8 cellular contexts compared by ENCODE assay signal in the genomic region with DNA sequence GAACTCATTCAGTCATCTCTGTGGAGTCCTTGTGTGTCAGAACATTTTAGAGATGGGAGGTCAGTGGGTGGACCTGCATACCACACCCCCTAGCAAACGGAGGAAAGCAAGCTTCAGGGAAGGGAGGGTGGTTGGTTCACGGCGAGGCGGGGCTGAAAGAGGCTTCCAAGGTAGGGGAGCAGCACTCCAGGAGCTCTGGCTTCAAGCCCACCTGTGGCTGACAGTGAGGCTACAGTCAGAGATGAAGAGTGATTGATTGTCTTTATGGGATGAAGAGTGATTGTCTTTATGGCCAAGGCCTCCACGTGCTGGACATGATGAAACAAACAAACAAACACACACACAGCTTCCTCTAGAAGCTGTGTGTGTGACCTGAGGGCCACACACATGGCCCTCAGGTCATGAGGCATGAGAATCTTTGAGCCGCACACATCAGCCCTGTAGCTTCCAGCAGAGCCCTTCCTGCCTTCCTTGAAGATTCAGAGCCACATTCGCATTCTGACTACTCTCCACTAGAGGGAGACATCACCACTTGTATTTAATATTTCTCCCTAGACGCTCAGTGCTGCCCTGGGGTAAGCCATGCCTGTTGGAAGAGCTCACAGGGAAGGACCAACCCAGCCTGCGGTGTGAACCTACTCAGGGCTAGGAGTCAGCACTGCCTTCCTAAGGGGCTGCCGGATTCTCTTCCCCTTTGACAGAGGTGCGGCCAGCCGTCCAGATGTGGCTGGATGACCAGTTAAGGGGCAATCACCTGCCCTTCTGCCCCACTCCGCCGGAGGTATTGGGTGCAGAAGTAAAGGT. TPM values are rescaled to one million over a fixed set of nuclear protein-coding genes. Genes with fewer than 3 reads are reported as not detected.
DNase-seq lines count a peak whose midpoint lies in the region; ATAC-seq lines count a peak whose summit lies in the region.

No MANE protein-coding gene starts in this region.

- DNase-seq in Ammon's horn (ENCODE audit: low spot score), result peak; percentile 91
- DNase-seq in GM19240 (ENCODE audit: insufficient read length, low spot score), result peak; percentile 35
- peak; percentile 84 for DNase-seq in NCI-H1092 treated with DMSO at 0.1 percent for 48 hours (lab: John Stamatoyannopoulos, UW)
- peak; percentile 32 for DNase-seq in SIG-M5 (lab: John Stamatoyannopoulos, UW)
- DNase-seq in amniotic epithelial cell (ENCODE audit: low read depth), result peak; percentile 59
- peak; percentile 34 for DNase-seq in left ventricle myocardium superior
- peak; percentile 82 for DNase-seq in putamen (ENCODE audit: low spot score)

- ATAC-seq in left ventricle myocardium superior, result peak; percentile 61
- no peak for ATAC-seq in HG03571 (IDR thresholded peaks at IDR 0.05; ENCODE audit: unreplicated experiment)

- intact Hi-C loops in left ventricle myocardium superior (cut with micrococcal nuclease), result loop anchor here (5.0 to 10.0 kb wide), 2 partner anchors 147 to 229 kb away; no protein-coding TSS in a partner anchor

RNA-seq across cellular contexts. Expression of gene KCNA1, which starts 54.4 kb away (rescaled TPM):
- not detected for total RNA-seq in left ventricle myocardium superior

Comparison
In these comparisons a context has a peak if more than half of its experiments do, and no peak if none do; other contexts are left out.
1. DNase-seq: peak in every context shown above with its lines; median percentile 91 in Ammon's horn; 84 in NCI-H1092 treated with DMSO at 0.1 percent for 48 hours; 82 in putamen; 59 in amniotic epithelial cell; 35 in GM19240; 34 in left ventricle myocardium superior; 32 in SIG-M5.